ENCODE assay signal across 10 cellular contexts in genomic region chr14:77315115-77315944, GRCh38. TPM values are rescaled to one million over a fixed set of nuclear protein-coding genes. Genes with fewer than 3 reads are reported as not detected.
DNase-seq lines count a peak whose midpoint lies in the region; ATAC-seq, FAIRE-seq and TF ChIP-seq lines count a peak whose summit lies in the region.
"Had no signal": no experiment of that assay in that cellular context is flagged by ENCODE, and none has a peak within 500 bp of the region (broad histone marks: within the 10 kb centered on the region; RNA-seq: fewer than 3 reads in every experiment).

No MANE protein-coding gene starts in this region.

- H3K4me3 ChIP-seq in A549 (no peak overlapping the region), OCI-LY1 (ENCODE audit: low read depth, low read length, poor library complexity, severe bottlenecking) (no peak overlapping the region), psoas muscle (peak overlapping the region; percentile 40)

- DNase-seq in A549 (ENCODE audit: low read depth in 1 of 2, low spot score in 1 of 2) (no peak), globus pallidus (ENCODE audit: low spot score) (peak; percentile 48), psoas muscle (no peak), Calu3 (no peak), mucosa of gallbladder (ENCODE audit: low spot score) (no peak), SW 1271 (lab: John Stamatoyannopoulos, UW) (no peak), DMS 273 treated with DMSO at 0.1 percent for 48 hours (lab: John Stamatoyannopoulos, UW) (no peak)

- TF ChIP-seq EP300 in A549 (IDR thresholded peaks at IDR 0.05), result no peak

- no peak for TF ChIP-seq RAD21 in A549 (conservative IDR thresholded peaks at IDR 0.05 in 1 of 2, IDR thresholded peaks at IDR 0.05 in 1 of 2)

- H3K36me3 ChIP-seq in OCI-LY1 (ENCODE audit: insufficient read depth, low read length) (no peaks in the 10 kb centered on the region), psoas muscle (ENCODE audit: insufficient read depth in 1 of 2, low read depth in 1 of 2) (no peaks in the 10 kb centered on the region)

- H3F3A ChIP-seq in OCI-LY1 (ENCODE audit: insufficient read depth, low read length), result no peaks in the 10 kb centered on the region

- TF ChIP-seq POLR2A in A549 (IDR thresholded peaks at IDR 0.05; ENCODE audit: low read length), result no peak

- peaks cover 23% of the 10 kb centered on the region for H3K4me1 Mint-ChIP-seq in Calu3 (ENCODE audit: low read depth, unreplicated experiment)

- 67% methylated on average over 17 of the region's 17 CpGs for WGBS in A549 (ENCODE audit: missing lambda C conversion rate)
- WGBS in psoas muscle, 3 donors, result 28 to 40% (median 28%) methylated on average over 17 of the region's 17 CpGs

- no peaks in the 10 kb centered on the region for H3K27me3 Mint-ChIP-seq in Calu3 (ENCODE audit: unreplicated experiment)
- H3K27me3 Mint-ChIP-seq: activated CD8-positive, alpha-beta memory T cell treated with anti-CD3 and anti-CD28 coated beads, Interleukin-2, amount 10 ng/mL, durations not matched to agents 7 days and 5 days; activated naive CD8-positive, alpha-beta T cell had no signal

- no peak overlapping the region for H3K9ac ChIP-seq in OCI-LY1 (ENCODE audit: low read length)

- peaks cover 63% of the 10 kb centered on the region for H3K4me1 ChIP-seq in A549
- H3K4me1 ChIP-seq in OCI-LY1 (ENCODE audit: insufficient read depth, low read length, severe bottlenecking), result peaks cover 12% of the 10 kb centered on the region
- peaks cover 86% of the 10 kb centered on the region for H3K4me1 ChIP-seq in psoas muscle

- H3K4me3 Mint-ChIP-seq in Calu3 (ENCODE audit: low read depth, unreplicated experiment), result no peak overlapping the region
- H3K4me3 Mint-ChIP-seq: activated CD8-positive, alpha-beta memory T cell treated with anti-CD3 and anti-CD28 coated beads, Interleukin-2, amount 10 ng/mL, durations not matched to agents 7 days and 5 days; activated naive CD8-positive, alpha-beta T cell had no signal

- H3K27ac ChIP-seq in A549, result peak overlapping the region; percentile 73 to 76
- no peak overlapping the region for H3K27ac ChIP-seq in OCI-LY1 (ENCODE audit: low read depth, low read length, poor library complexity, severe bottlenecking)
- peak overlapping the region; percentile 85 for H3K27ac ChIP-seq in psoas muscle

- no peak overlapping the region for H2AFZ ChIP-seq in OCI-LY1 (ENCODE audit: low read length)

- FAIRE-seq in A549 (lab: Jason Lieb, UNC), result no peak

- H3K9me3 Mint-ChIP-seq in Calu3 (ENCODE audit: low read depth, unreplicated experiment), result no peaks in the 10 kb centered on the region

- no peaks in the 10 kb centered on the region for H3K9me2 ChIP-seq in OCI-LY1 (ENCODE audit: low read depth, low read length)

- TF ChIP-seq CTCF in A549 (IDR thresholded peaks at IDR 0.05), result no peak
- TF ChIP-seq CTCF in OCI-LY1 (IDR thresholded peaks at IDR 0.05; ENCODE audit: low read length), result no peak
- TF ChIP-seq CTCF in psoas muscle (IDR thresholded peaks at IDR 0.05), result no peak
- TF ChIP-seq CTCF in Calu3 (IDR thresholded peaks at IDR 0.05; ENCODE audit: unreplicated experiment), result no peak

- H3K27ac Mint-ChIP-seq in Calu3 (ENCODE audit: unreplicated experiment), result no peak overlapping the region
- H3K27ac Mint-ChIP-seq: activated CD8-positive, alpha-beta memory T cell treated with anti-CD3 and anti-CD28 coated beads, Interleukin-2, amount 10 ng/mL, durations not matched to agents 7 days and 5 days; activated naive CD8-positive, alpha-beta T cell had no signal

- H3K27me3 ChIP-seq in OCI-LY1 (ENCODE audit: insufficient read depth, low read length), result no peaks in the 10 kb centered on the region
- H3K27me3 ChIP-seq in psoas muscle (ENCODE audit: insufficient read depth in 3 of 3, low read length in 2 of 3), result no peaks in the 10 kb centered on the region

- intact Hi-C loops in psoas muscle (cut with DNase I) (loop anchor here (10.0 kb wide), 2 partner anchors 161 to 441 kb away; no protein-coding TSS in a partner anchor), Calu3 (cut with micrococcal nuclease; ENCODE audit: unreplicated experiment) (loop anchor here (5.0 kb wide), 1 partner anchor 443 kb away; no protein-coding TSS in a partner anchor)

- no peak; a peak in 2 of 6 replicates for ATAC-seq in A549
- ATAC-seq in psoas muscle, result peak in 1 of 4 donors; percentile 13
- ATAC-seq: activated CD8-positive, alpha-beta memory T cell treated with anti-CD3 and anti-CD28 coated beads, Interleukin-2, amount 10 ng/mL, durations not matched to agents 7 days and 5 days had no signal

- BruUV-seq in Calu3 (replicated peaks; lab: Mats Ljungman, UMichigan), result no TSS peak

- no peaks in the 10 kb centered on the region for H3K79me2 ChIP-seq in OCI-LY1 (ENCODE audit: insufficient read depth, low read length)

- H4K20me1 ChIP-seq in OCI-LY1 (ENCODE audit: insufficient read depth, low read length), result no peaks in the 10 kb centered on the region

- CTCF ChIA-PET in A549 (lab: Yijun Ruan, JAX) (interaction anchor here (0.7 to 11.3 kb wide), 46 partner anchors 11 to 442 kb away, joined by 3 to 622 read pairs (median 4); partner anchors contain the start of genes SAMD15, TMED8 and ZDHHC22), Calu3 (lab: Charles Lee) (interaction anchor here (0.5 to 3.6 kb wide), 11 partner anchors 8 to 440 kb away, joined by 3 to 94 read pairs (median 4); partner anchors contain the start of genes SAMD15, TMED8 and TMEM63C)

- H3K4me2 ChIP-seq in A549 (peak overlapping the region; percentile 71), OCI-LY1 (ENCODE audit: low read length) (peak overlapping the region; percentile 39; the same call in 1 of the 2 replicates)

- POLR2A ChIA-PET in A549 (lab: Yijun Ruan, JAX), result interaction anchor here (1.6 to 2.6 kb wide), 4 partner anchors 12 to 164 kb away, joined by 3 to 12 read pairs (median 8); no protein-coding TSS in a partner anchor

- H3K36me3 Mint-ChIP-seq in Calu3 (ENCODE audit: insufficient read depth, unreplicated experiment), result peaks cover 5% of the 10 kb centered on the region
- H3K36me3 Mint-ChIP-seq: activated CD8-positive, alpha-beta memory T cell treated with anti-CD3 and anti-CD28 coated beads, Interleukin-2, amount 10 ng/mL, durations not matched to agents 7 days and 5 days had no signal

- H3K9me3 ChIP-seq in A549, result no peaks in the 10 kb centered on the region
- no peaks in the 10 kb centered on the region for H3K9me3 ChIP-seq in OCI-LY1 (ENCODE audit: low read length)
- H3K9me3 ChIP-seq in psoas muscle, result no peaks in the 10 kb centered on the region

TF ChIP-seq in A549, 52 proteins besides CTCF, POLR2A, EP300 and RAD21 (continues in another document):
- TF ChIP-seq CBX8 (IDR thresholded peaks at IDR 0.05) (no peak), GATA3 (IDR thresholded peaks at IDR 0.05; ENCODE audit: borderline replicate concordance) (no peak)
- TF ChIP-seq, protein P1, sequence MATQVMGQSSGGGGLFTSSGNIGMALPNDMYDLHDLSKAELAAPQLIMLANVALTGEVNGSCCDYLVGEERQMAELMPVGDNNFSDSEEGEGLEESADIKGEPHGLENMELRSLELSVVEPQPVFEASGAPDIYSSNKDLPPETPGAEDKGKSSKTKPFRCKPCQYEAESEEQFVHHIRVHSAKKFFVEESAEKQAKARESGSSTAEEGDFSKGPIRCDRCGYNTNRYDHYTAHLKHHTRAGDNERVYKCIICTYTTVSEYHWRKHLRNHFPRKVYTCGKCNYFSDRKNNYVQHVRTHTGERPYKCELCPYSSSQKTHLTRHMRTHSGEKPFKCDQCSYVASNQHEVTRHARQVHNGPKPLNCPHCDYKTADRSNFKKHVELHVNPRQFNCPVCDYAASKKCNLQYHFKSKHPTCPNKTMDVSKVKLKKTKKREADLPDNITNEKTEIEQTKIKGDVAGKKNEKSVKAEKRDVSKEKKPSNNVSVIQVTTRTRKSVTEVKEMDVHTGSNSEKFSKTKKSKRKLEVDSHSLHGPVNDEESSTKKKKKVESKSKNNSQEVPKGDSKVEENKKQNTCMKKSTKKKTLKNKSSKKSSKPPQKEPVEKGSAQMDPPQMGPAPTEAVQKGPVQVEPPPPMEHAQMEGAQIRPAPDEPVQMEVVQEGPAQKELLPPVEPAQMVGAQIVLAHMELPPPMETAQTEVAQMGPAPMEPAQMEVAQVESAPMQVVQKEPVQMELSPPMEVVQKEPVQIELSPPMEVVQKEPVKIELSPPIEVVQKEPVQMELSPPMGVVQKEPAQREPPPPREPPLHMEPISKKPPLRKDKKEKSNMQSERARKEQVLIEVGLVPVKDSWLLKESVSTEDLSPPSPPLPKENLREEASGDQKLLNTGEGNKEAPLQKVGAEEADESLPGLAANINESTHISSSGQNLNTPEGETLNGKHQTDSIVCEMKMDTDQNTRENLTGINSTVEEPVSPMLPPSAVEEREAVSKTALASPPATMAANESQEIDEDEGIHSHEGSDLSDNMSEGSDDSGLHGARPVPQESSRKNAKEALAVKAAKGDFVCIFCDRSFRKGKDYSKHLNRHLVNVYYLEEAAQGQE (IDR thresholded peaks at IDR 0.05), result no peak

RNA-seq across cellular contexts. Expression of gene POMT2, which starts 5.4 kb away (rescaled TPM):
- 35.0 and 38.7 TPM in 2 replicates for polyA plus RNA-seq in A549 (2011; rRNA removed)
- 20.8 and 33.0 TPM in 2 replicates for polyA plus RNA-seq in A549 (2012; cell fraction: cytosol; rRNA removed)
- polyA plus RNA-seq in A549 (2012; cell fraction: nucleus; rRNA removed), result 113 and 122 TPM in 2 replicates
- polyA plus RNA-seq in A549 (2017; fragmentation: RNase III; extraction: RNeasy Plus Mini Kit Qiagen cat#74134 plus additional on column Dnase treatment), result 25.9 to 29.0 TPM (median 27.1 TPM) in 3 replicates
- polyA minus RNA-seq in A549 (2011; rRNA and poly(A)+ RNA removed), result 75.5 and 84.0 TPM in 2 replicates
- total RNA-seq in psoas muscle, result 10 to 100 TPM; 29.2 to 57.5 (median 36.7) TPM
- polyA plus RNA-seq in psoas muscle, result 10 to 100 TPM; 17.4 to 28.5 (median 24.4) TPM
- total RNA-seq in Calu3 (2022), result 21.7 and 22.9 TPM in 2 replicates
- total RNA-seq in mucosa of gallbladder, result 36.5 TPM

RNA-seq across cellular contexts. Expression of gene GSTZ1, which starts 5.5 kb away (rescaled TPM):
- polyA plus RNA-seq in A549 (2011; rRNA removed), result 24.3 and 29.3 TPM in 2 replicates
- polyA plus RNA-seq in A549 (2012; cell fraction: cytosol; rRNA removed), result 37.2 and 39.2 TPM in 2 replicates
- polyA plus RNA-seq in A549 (2012; cell fraction: nucleus; rRNA removed), result 37.8 and 38.6 TPM in 2 replicates
- 29.7 to 33.6 TPM (median 30.1 TPM) in 3 replicates for polyA plus RNA-seq in A549 (2017; fragmentation: RNase III; extraction: RNeasy Plus Mini Kit Qiagen cat#74134 plus additional on column Dnase treatment)
- 29.8 and 30.8 TPM in 2 replicates for polyA minus RNA-seq in A549 (2011; rRNA and poly(A)+ RNA removed)
- total RNA-seq in psoas muscle, result 10 to 100 TPM; 17.7 to 56.6 (median 29.7) TPM
- 10 to 100 TPM; 17.1 to 32.2 (median 28.9) TPM for polyA plus RNA-seq in psoas muscle
- 14.2 and 14.7 TPM in 2 replicates for total RNA-seq in Calu3 (2022)
- 13.8 TPM for total RNA-seq in mucosa of gallbladder

RNA-seq across cellular contexts. Expression of gene NGB, which starts 44.3 kb away (rescaled TPM):
- polyA plus RNA-seq in A549 (2011; rRNA removed) (not detected in 2 replicates), A549 (2017; fragmentation: RNase III; extraction: RNeasy Plus Mini Kit Qiagen cat#74134 plus additional on column Dnase treatment) (not detected in 3 replicates), psoas muscle (under 1 TPM in 1 of 3 donors, not detected in 2; 0.01 TPM)
- polyA plus RNA-seq in A549 (2012; cell fraction: cytosol; rRNA removed), result not detected in 2 replicates
- 0.04 TPM in 1 of 2 replicates, not detected in the other for polyA plus RNA-seq in A549 (2012; cell fraction: nucleus; rRNA removed)
- polyA minus RNA-seq in A549 (2011; rRNA and poly(A)+ RNA removed), result not detected in 2 replicates
- total RNA-seq in psoas muscle (not detected), Calu3 (2022) (not detected in 2 replicates), mucosa of gallbladder (not detected)
- total RNA-seq: activated CD8-positive, alpha-beta memory T cell treated with anti-CD3 and anti-CD28 coated beads, Interleukin-2, amount 10 ng/mL, durations not matched to agents 7 days and 5 days had no signal
